9 cellular contexts compared by ENCODE assay signal in the genomic region with DNA sequence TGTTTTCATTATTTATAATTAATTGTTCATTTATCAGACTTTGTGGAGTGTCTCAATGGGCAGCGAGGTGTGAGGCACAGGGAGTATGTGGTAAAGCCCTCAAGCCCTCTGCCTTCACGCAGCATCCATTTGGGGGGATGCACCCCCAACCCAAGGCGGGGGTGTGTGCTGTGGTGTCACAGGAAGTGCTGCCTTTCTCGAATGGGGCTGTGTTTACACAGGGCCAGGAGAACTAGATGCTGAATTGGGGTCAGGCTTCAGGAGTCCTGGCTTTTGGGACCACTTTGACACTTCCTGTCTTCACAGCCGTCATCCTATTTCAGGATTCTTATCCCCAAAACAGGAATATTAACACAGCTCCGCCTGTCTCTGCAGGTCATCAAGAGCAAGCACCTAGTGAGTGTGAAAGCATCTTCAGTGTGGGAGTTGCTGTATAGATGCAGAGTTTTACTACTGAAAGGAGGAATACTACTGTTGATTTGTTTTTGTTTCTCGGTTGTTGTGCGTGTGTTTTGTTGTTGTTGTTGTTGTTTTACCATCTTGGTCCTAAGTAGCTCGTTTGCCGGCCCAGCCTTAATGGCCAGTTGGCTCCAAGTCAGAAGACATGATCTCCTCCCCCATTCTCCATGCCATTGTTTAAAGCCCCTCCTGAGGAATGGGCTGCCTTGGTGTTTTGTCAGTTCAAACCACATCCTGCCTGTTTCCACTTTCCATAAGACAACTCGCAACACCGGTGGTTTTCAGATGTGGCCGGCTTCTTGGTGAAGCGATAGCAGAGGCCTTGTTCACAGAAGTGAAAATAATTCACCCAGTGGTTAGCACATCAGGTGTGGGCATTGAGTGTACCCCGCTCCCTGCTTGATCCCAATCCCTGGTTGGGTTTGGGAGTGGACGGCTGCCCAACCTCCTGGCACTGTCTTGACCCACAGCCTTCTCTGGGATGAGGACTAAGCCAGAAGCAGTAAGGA.
DNase-seq lines count a peak whose midpoint lies in the region; ATAC-seq and TF ChIP-seq lines count a peak whose summit lies in the region.
"Had no signal": no experiment of that assay in that cellular context is flagged by ENCODE, and none has a peak within 500 bp of the region (broad histone marks: within the 10 kb centered on the region; RNA-seq: fewer than 3 reads in every experiment).

No MANE protein-coding gene starts in this region.

- H3K4me1 ChIP-seq in mesendoderm (ENCODE audit: control insufficient read depth, low read depth, low read length): peaks cover 4% of the 10 kb centered on the region
- H3K4me1 ChIP-seq in BE2C: peaks cover 15% of the 10 kb centered on the region

- H3K36me3 ChIP-seq in mesendoderm (ENCODE audit: control insufficient read depth, insufficient read depth, low read length) (no peaks in the 10 kb centered on the region), BE2C (no peaks in the 10 kb centered on the region)

- no peak overlapping the region for H3K56ac ChIP-seq in mesendoderm (ENCODE audit: low read length)

- H2BK15ac ChIP-seq in mesendoderm (replicated peaks; ENCODE audit: low read depth): no peak overlapping the region

- peak overlapping the region; percentile 15 for H3K27ac Mint-ChIP-seq in stimulated activated effector memory CD8-positive, alpha-beta T cell treated with anti-CD3 and anti-CD28 coated beads, Interleukin-12 subunit alpha, Interleukin-12 subunit beta, amount 100 ng/mL, for 72 hours

- no peak overlapping the region for H4K5ac ChIP-seq in mesendoderm (ENCODE audit: low read length)

- H3K4me1 Mint-ChIP-seq in stimulated activated effector memory CD8-positive, alpha-beta T cell treated with anti-CD3 and anti-CD28 coated beads, Interleukin-12 subunit alpha, Interleukin-12 subunit beta, amount 100 ng/mL, for 72 hours: peaks cover 48% of the 10 kb centered on the region

- H3K18ac ChIP-seq in mesendoderm (ENCODE audit: low read length): no peak overlapping the region

- no peak overlapping the region for H2BK120ac ChIP-seq in mesendoderm (ENCODE audit: low read depth, low read length)

- H3K36me3 Mint-ChIP-seq in stimulated activated effector memory CD8-positive, alpha-beta T cell treated with anti-CD3 and anti-CD28 coated beads, Interleukin-12 subunit alpha, Interleukin-12 subunit beta, amount 100 ng/mL, for 72 hours: peaks cover 11% of the 10 kb centered on the region

- H3K4me3 Mint-ChIP-seq in stimulated activated effector memory CD8-positive, alpha-beta T cell treated with anti-CD3 and anti-CD28 coated beads, Interleukin-12 subunit alpha, Interleukin-12 subunit beta, amount 100 ng/mL, for 72 hours: peak overlapping the region; percentile 49

- no peak overlapping the region for H3K9ac ChIP-seq in mesendoderm (ENCODE audit: low read length)

- no peak overlapping the region for H3K27ac ChIP-seq in mesendoderm (ENCODE audit: low read depth, low read length)
- H3K27ac ChIP-seq: 22Rv1 had no signal

- no peak for DNase-seq in activated CD4-positive, CD25-positive, alpha-beta regulatory T cell (lab: John Stamatoyannopoulos, UW)
- DNase-seq in activated CD4-positive, alpha-beta T cell treated with anti-CD3 and anti-CD28 coated beads for 48 hours: peak; percentile 58
- peak in 1 of 2 donors; percentile 68 for DNase-seq in stimulated activated effector memory CD8-positive, alpha-beta T cell treated with anti-CD3 and anti-CD28 coated beads, Interleukin-12 subunit alpha, Interleukin-12 subunit beta, amount 100 ng/mL, for 72 hours (ENCODE audit: low spot score in 2 of 2)
- DNase-seq in mesendoderm (no peak), BE2C (no peak), NCI-H1417 treated with DMSO at 0.1 percent for 48 hours (lab: John Stamatoyannopoulos, UW) (no peak)

- H4K8ac ChIP-seq in mesendoderm (ENCODE audit: low read depth, low read length): no peak overlapping the region

- no peaks in the 10 kb centered on the region for H3K9me3 Mint-ChIP-seq in stimulated activated effector memory CD8-positive, alpha-beta T cell treated with anti-CD3 and anti-CD28 coated beads, Interleukin-12 subunit alpha, Interleukin-12 subunit beta, amount 100 ng/mL, for 72 hours

- no peak for TF ChIP-seq CTCF in BE2C (IDR thresholded peaks at IDR 0.05; ENCODE audit: low read depth, low read length)

- H2AK5ac ChIP-seq in mesendoderm (ENCODE audit: low read length): no peak overlapping the region

- H3K9me3 ChIP-seq in BE2C: no peaks in the 10 kb centered on the region

- no peak overlapping the region for H3K4me3 ChIP-seq in mesendoderm (ENCODE audit: low read length)
- no peak overlapping the region for H3K4me3 ChIP-seq in BE2C (ENCODE audit: low read depth, low read length)

- WGBS in mesendoderm (ENCODE audit: extremely low coverage, insufficient coverage, low lambda C conversion rate): no CpG with 5 or more reads among the region's 16 CpGs

- H3K79me1 ChIP-seq in mesendoderm (ENCODE audit: low read length): no peaks in the 10 kb centered on the region

- peak; percentile 35 to 44 for ATAC-seq in activated CD4-positive, CD25-positive, alpha-beta regulatory T cell treated with anti-CD3 and anti-CD28 coated beads, Interleukin-2, amount 50 U/mL, for 24 hours
- ATAC-seq in HG03066 (IDR thresholded peaks at IDR 0.05; ENCODE audit: low read depth, unreplicated experiment): peak; percentile 76
- peak; percentile 86 for ATAC-seq in stimulated activated effector memory CD8-positive, alpha-beta T cell treated with anti-CD3 and anti-CD28 coated beads, Interleukin-12 subunit alpha, Interleukin-12 subunit beta, amount 100 ng/mL, for 72 hours

- no peak overlapping the region for H3K23ac ChIP-seq in mesendoderm (ENCODE audit: low read length)

- H3K4ac ChIP-seq in mesendoderm (ENCODE audit: low read depth, low read length): no peak overlapping the region

- no peak overlapping the region for H3K4me2 ChIP-seq in mesendoderm (ENCODE audit: low read length)

- H3K27me3 ChIP-seq in mesendoderm (ENCODE audit: insufficient read depth, low read length, poor library complexity) (no peaks in the 10 kb centered on the region), BE2C (no peaks in the 10 kb centered on the region)

- H2BK5ac ChIP-seq in mesendoderm (ENCODE audit: low read length): no peak overlapping the region

- H3K79me2 ChIP-seq in mesendoderm (ENCODE audit: control insufficient read depth, insufficient read depth, low read length): no peaks in the 10 kb centered on the region
